Comparison of ENCODE assay signal across 19 cellular contexts in the genomic region with DNA sequence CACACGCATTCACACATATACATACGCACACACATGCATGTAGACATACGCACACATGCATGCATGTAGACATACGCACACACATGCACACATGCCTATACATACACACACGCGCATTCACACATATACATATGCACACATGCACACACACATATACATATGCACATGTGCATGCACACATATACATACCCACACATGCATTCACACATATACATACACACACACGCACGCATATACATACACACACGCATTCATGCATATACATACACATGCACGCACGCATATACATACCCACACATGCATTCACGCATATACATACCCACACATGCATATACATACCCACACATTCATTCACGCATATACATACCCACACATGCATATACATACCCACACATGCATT.
"Had no signal": no experiment of that assay in that cellular context is flagged by ENCODE, and none has a peak within 500 bp of the region (broad histone marks: within the 10 kb centered on the region; RNA-seq: fewer than 3 reads in every experiment).

No MANE protein-coding gene starts in this region.

- H3K27ac Mint-ChIP-seq: natural killer cell; stimulated activated naive B cell treated with anti-CD40 and anti-IgM and Interleukin-4, amounts not matched to agents 10 μg/mL and 1 μg/mL and 100 μg/mL, for 72 hours; stimulated activated naive CD8-positive, alpha-beta T cell treated with anti-CD3 and anti-CD28 coated beads, Interleukin-15, amount 100 ng/mL, for 72 hours had no signal

- H3K4me3 Mint-ChIP-seq: natural killer cell; neural crest cell; stimulated activated naive B cell treated with anti-CD40 and anti-IgM and Interleukin-4, amounts not matched to agents 10 μg/mL and 1 μg/mL and 100 μg/mL, for 72 hours; stimulated activated naive CD8-positive, alpha-beta T cell treated with anti-CD3 and anti-CD28 coated beads, Interleukin-15, amount 100 ng/mL, for 72 hours had no signal

- H3K27ac ChIP-seq: coronary artery, dorsolateral prefrontal cortex, heart left ventricle, ovary, testis, tibial nerve had no signal

- H3K4me1 ChIP-seq: heart left ventricle, testis, tibial nerve had no signal

- H3K36me3 Mint-ChIP-seq: natural killer cell had no signal

- H3K27me3 Mint-ChIP-seq: progenitor cell of endocrine pancreas; stimulated activated naive B cell treated with anti-CD40 and anti-IgM and Interleukin-4, amounts not matched to agents 10 μg/mL and 1 μg/mL and 100 μg/mL, for 72 hours; stimulated activated naive CD8-positive, alpha-beta T cell treated with anti-CD3 and anti-CD28 coated beads, Interleukin-15, amount 100 ng/mL, for 72 hours had no signal

- H3K36me3 ChIP-seq: ovary had no signal

- H3K4me1 Mint-ChIP-seq: stimulated activated naive CD8-positive, alpha-beta T cell treated with anti-CD3 and anti-CD28 coated beads, Interleukin-15, amount 100 ng/mL, for 72 hours had no signal

- H3K9me3 Mint-ChIP-seq: natural killer cell had no signal

- H3K27me3 ChIP-seq: dorsolateral prefrontal cortex, heart left ventricle, ovary, testis, tibial nerve had no signal

- FAIRE-seq: endometrium, frontal cortex had no signal

- H3K9me3 ChIP-seq: mucosa of descending colon, ovary, testis, tibial nerve had no signal

- ATAC-seq: heart left ventricle; mucosa of descending colon; right cardiac atrium; stimulated activated naive B cell treated with anti-CD40 and anti-IgM and Interleukin-4, amounts not matched to agents 10 μg/mL and 1 μg/mL and 100 μg/mL, for 72 hours; stimulated activated naive CD8-positive, alpha-beta T cell treated with anti-CD3 and anti-CD28 coated beads, Interleukin-15, amount 100 ng/mL, for 72 hours had no signal

- DNase-seq: dorsolateral prefrontal cortex; effector memory CD4-positive, alpha-beta T cell; heart left ventricle; hippocampal formation; kidney glomerular epithelial cell; mucosa of descending colon; natural killer cell; ovary; right cardiac atrium; stimulated activated CD4-positive, alpha-beta T cell treated with anti-CD3 and anti-CD28 coated beads, Interleukin-4, amount 100 ng/mL, for 24 hours; stimulated activated naive B cell treated with anti-CD40 and anti-IgM and Interleukin-4, amounts not matched to agents 10 μg/mL and 1 μg/mL and 100 μg/mL, for 72 hours; stimulated activated naive CD8-positive, alpha-beta T cell treated with anti-CD3 and anti-CD28 coated beads, Interleukin-15, amount 100 ng/mL, for 72 hours; testis had no signal

- H3K4me3 ChIP-seq: coronary artery, dorsolateral prefrontal cortex, heart left ventricle, mucosa of descending colon, ovary, testis, tibial nerve had no signal
